ENCODE assay signal across 8 cellular contexts in genomic region chr9:38417003-38417965, GRCh38. TPM values are rescaled to one million over a fixed set of nuclear protein-coding genes. Genes with fewer than 3 reads are reported as not detected.
DNase-seq lines count a peak whose midpoint lies in the region; ATAC-seq, FAIRE-seq and TF ChIP-seq lines count a peak whose summit lies in the region.

No MANE protein-coding gene starts in this region.

- no peak overlapping the region for H3K4me2 ChIP-seq in PC-9

- H3K27ac Mint-ChIP-seq in endodermal cell: no peak overlapping the region

- no peak for TF ChIP-seq POLR2A in H54 (IDR thresholded peaks at IDR 0.05; ENCODE audit: low read depth, low read length)
- TF ChIP-seq POLR2A in GM12892 (IDR thresholded peaks at IDR 0.05; ENCODE audit: low read depth, low read length): no peak

- no peaks in the 10 kb centered on the region for H3K36me3 Mint-ChIP-seq in endodermal cell (ENCODE audit: low read depth)

- H3K4me3 ChIP-seq in PC-9 (no peak overlapping the region), endodermal cell (ENCODE audit: low read length) (no peak overlapping the region)

- H3K27me3 ChIP-seq in PC-9 (ENCODE audit: insufficient read depth, low read depth) (peaks cover 4% of the 10 kb centered on the region; the same call in 1 of the 2 replicates), endodermal cell (ENCODE audit: control insufficient read depth, insufficient read depth, low read length, poor library complexity, severe bottlenecking) (peaks cover 36% of the 10 kb centered on the region)

- CTCF ChIA-PET in PC-9 (lab: Charles Lee): no interaction called here

- intact Hi-C loops in PC-9 (cut with micrococcal nuclease; ENCODE audit: unreplicated experiment): no loop called here

- no peak overlapping the region for H3K27ac ChIP-seq in PC-9
- no peak overlapping the region for H3K27ac ChIP-seq in endodermal cell (ENCODE audit: low read depth, low read length)

- H4K20me1 ChIP-seq in PC-9 (ENCODE audit: insufficient read depth): no peaks in the 10 kb centered on the region

- no peaks in the 10 kb centered on the region for H3K9me3 ChIP-seq in PC-9 (ENCODE audit: insufficient read depth, low read depth)
- no peaks in the 10 kb centered on the region for H3K9me3 ChIP-seq in endodermal cell (ENCODE audit: control insufficient read depth, low read length)

- peaks cover 56% of the 10 kb centered on the region for H3K27me3 Mint-ChIP-seq in endodermal cell (ENCODE audit: insufficient read depth)

- H3K4me1 ChIP-seq in PC-9 (replicated peaks; ENCODE audit: insufficient read depth) (no peaks in the 10 kb centered on the region), endodermal cell (ENCODE audit: control insufficient read depth, insufficient read depth, low read length) (no peaks in the 10 kb centered on the region)

- H3K36me3 ChIP-seq in PC-9 (ENCODE audit: low read depth) (no peaks in the 10 kb centered on the region), endodermal cell (ENCODE audit: control insufficient read depth, insufficient read depth, low read length) (peaks cover 5% of the 10 kb centered on the region)

- POLR2A ChIA-PET in PC-9 (lab: Charles Lee; ENCODE audit: unreplicated experiment): no interaction called here

- no TSS peak for BruUV-seq in PC-9 (replicated peaks; lab: Mats Ljungman, UMichigan)

- H3K9me3 Mint-ChIP-seq in endodermal cell: no peaks in the 10 kb centered on the region

- H3K9me2 ChIP-seq in PC-9 (ENCODE audit: insufficient read depth): no peaks in the 10 kb centered on the region

- TF ChIP-seq CTCF in PC-9 (conservative IDR thresholded peaks at IDR 0.05) (peak; percentile 66), endodermal cell (conservative IDR thresholded peaks at IDR 0.05) (peak; percentile 91)

- H3K4me1 Mint-ChIP-seq in endodermal cell: peaks cover 49% of the 10 kb centered on the region

- H3F3A ChIP-seq in PC-9 (ENCODE audit: insufficient read depth, low read depth): no peaks in the 10 kb centered on the region

- no peak overlapping the region for H3K4me3 Mint-ChIP-seq in endodermal cell

- H3K79me2 ChIP-seq in PC-9 (ENCODE audit: low read depth): no peaks in the 10 kb centered on the region

- peak; percentile 63 for DNase-seq in Daoy (ENCODE audit: low read depth)
- peak; percentile 33 for DNase-seq in H54 (ENCODE audit: insufficient read length, low spot score)
- DNase-seq in PC-9: no peak
- peak; percentile 95 for DNase-seq in endodermal cell
- DNase-seq in stimulated activated CD4-positive, alpha-beta T cell treated with anti-CD3 and anti-CD28 coated beads, Interleukin-12 subunit alpha, Interleukin-12 subunit beta, amount 100 ng/mL, for 48 hours (ENCODE audit: low read depth in 2 of 3, low spot score in 1 of 3): peak; percentile 26 to 57 (median 31)
- DNase-seq in GM12892 (ENCODE audit: insufficient read length): no peak

- WGBS in endodermal cell (ENCODE audit: insufficient coverage in 1 of 2, insufficient read length in 1 of 2), 2 experiments: 68 to 72% methylated on average over 7 to 8 of the region's 8 CpGs

- FAIRE-seq in H54 (lab: Jason Lieb, UNC) (no peak), GM12892 (lab: Jason Lieb, UNC) (no peak)

- no peak for ATAC-seq in GM19035 (IDR thresholded peaks at IDR 0.05; ENCODE audit: unreplicated experiment)
- no peak for ATAC-seq in GM21367 (IDR thresholded peaks at IDR 0.05; ENCODE audit: unreplicated experiment)

- H3K9ac ChIP-seq in endodermal cell (ENCODE audit: extremely low read depth, low read length, poor library complexity, severe bottlenecking): no peak overlapping the region

- H2AFZ ChIP-seq in PC-9: no peak overlapping the region

RNA-seq across cellular contexts. Expression of gene IGFBPL1, which starts 7.0 kb away (rescaled TPM):
- total RNA-seq in Daoy (2014; rRNA removed; shearing (Covaris generic)): 28.8 and 29.9 TPM in 2 replicates
- total RNA-seq in PC-9 (2021) (not detected in 2 replicates), endodermal cell (10 to 100 TPM; 40.5 to 90.3 TPM)
- polyA plus RNA-seq in endodermal cell (2013, experiment 1 of 2): 113 TPM
- 112 TPM for polyA plus RNA-seq in endodermal cell (2013, experiment 2 of 2)
- polyA plus RNA-seq in GM12892 (2012; ENCODE audit: missing spikeins): not detected

RNA-seq across cellular contexts. Expression of gene ALDH1B1, which starts 24.8 kb away (rescaled TPM):
- total RNA-seq in Daoy (2014; rRNA removed; shearing (Covaris generic)): 23.9 and 28.8 TPM in 2 replicates
- total RNA-seq in PC-9 (2021) (13.1 and 18.9 TPM in 2 replicates), endodermal cell (10 to 100 TPM; 47.7 to 59.9 TPM)
- 22.3 TPM for polyA plus RNA-seq in endodermal cell (2013, experiment 1 of 2)
- polyA plus RNA-seq in endodermal cell (2013, experiment 2 of 2): 20.0 TPM
- polyA plus RNA-seq in GM12892 (2012; ENCODE audit: missing spikeins): 20.5 TPM

Comparison
In these comparisons a context has a peak if more than half of its experiments do, and no peak if none do; other contexts are left out.
1. DNase-seq: peak in Daoy (single experiment), H54 (single experiment), endodermal cell (single experiment) and stimulated activated CD4-positive, alpha-beta T cell treated with anti-CD3 and anti-CD28 coated beads, Interleukin-12 subunit alpha, Interleukin-12 subunit beta, amount 100 ng/mL, for 48 hours (3 of 3); none in PC-9 (0 of 2) and GM12892 (single experiment).
2. RNA of gene IGFBPL1, which starts 7.0 kb away (total RNA-seq): 40.5 to 90.3 TPM in endodermal cell and 28.8 to 29.9 TPM in Daoy; not detected in PC-9; every median in the first group is over 10 times any median in the second.